In genomic region chr19:48718711-48719231, GRCh38 we compare ENCODE assay signal across 1 cellular context.
TF ChIP-seq lines count a peak whose summit lies in the region.

No MANE protein-coding gene starts in this region.

TF ChIP-seq in HepG2, 621 proteins besides CTCF, POLR2A, EP300 and RAD21 (continued from another document and continues in another):
- TF ChIP-seq PRDM10 (CRISPR knock-in tag; IDR thresholded peaks at IDR 0.05; ENCODE audit: low read depth) (peak; percentile 43; the same call in 1 of the 2 replicates), KMT2A (CRISPR knock-in tag; IDR thresholded peaks at IDR 0.05) (no peak), CBFB (CRISPR knock-in tag; IDR thresholded peaks at IDR 0.05) (peak; percentile 75; the same call in 1 of the 2 replicates), EHMT2 (IDR thresholded peaks at IDR 0.05; ENCODE audit: borderline replicate concordance, low read depth, low read length) (no peak), HMGXB4 (CRISPR knock-in tag; IDR thresholded peaks at IDR 0.05; ENCODE audit: borderline replicate concordance in 1 of 2, low read depth in 1 of 2) (peak in 1 of 2 experiments; percentile 54; a peak in 1 of 4 replicates), ZNF691 (CRISPR knock-in tag; IDR thresholded peaks at IDR 0.05; ENCODE audit: borderline replicate concordance, low read depth) (no peak), ZNF672 (CRISPR knock-in tag; IDR thresholded peaks at IDR 0.05) (no peak), ZZZ3 (CRISPR knock-in tag; IDR thresholded peaks at IDR 0.05; ENCODE audit: borderline replicate concordance) (no peak), ZNF609 (CRISPR knock-in tag; IDR thresholded peaks at IDR 0.05; ENCODE audit: borderline replicate concordance) (peak; percentile 75; the same call in 1 of the 2 replicates), ZNF275 (CRISPR knock-in tag; IDR thresholded peaks at IDR 0.05; ENCODE audit: borderline replicate concordance) (no peak), MTF2 (CRISPR knock-in tag; IDR thresholded peaks at IDR 0.05; ENCODE audit: borderline replicate concordance) (no peak), MEF2D (CRISPR knock-in tag; IDR thresholded peaks at IDR 0.05) (no peak; the same call in 1 of the 2 replicates), ZNF460 (CRISPR knock-in tag; IDR thresholded peaks at IDR 0.05; ENCODE audit: borderline replicate concordance) (peak; percentile 76; the same call in 1 of the 2 replicates), REST (IDR thresholded peaks at IDR 0.05; ENCODE audit: borderline replicate concordance in 1 of 2, low read depth in 1 of 2, low read length in 2 of 2) (no peak), TAF15 (IDR thresholded peaks at IDR 0.05; ENCODE audit: low read depth, low read length, poor library complexity, severe bottlenecking) (no peak), BRF2 (CRISPR knock-in tag; IDR thresholded peaks at IDR 0.05) (no peak; the same call in 1 of the 2 replicates), ZXDC (CRISPR knock-in tag; IDR thresholded peaks at IDR 0.05) (no peak), ZSCAN5A (CRISPR knock-in tag; IDR thresholded peaks at IDR 0.05; ENCODE audit: borderline replicate concordance) (0 out of 2 replicates have a peak, but pooled peaks have one; percentile 18), TIGD3 (CRISPR knock-in tag; IDR thresholded peaks at IDR 0.05; ENCODE audit: borderline replicate concordance) (no peak), ZNF552 (CRISPR knock-in tag; IDR thresholded peaks at IDR 0.05; ENCODE audit: borderline replicate concordance) (no peak), HNRNPK (IDR thresholded peaks at IDR 0.05; ENCODE audit: low read depth, low read length, poor library complexity, severe bottlenecking) (no peak), ZNF543 (CRISPR knock-in tag; IDR thresholded peaks at IDR 0.05) (no peak), TBP (CRISPR knock-in tag; IDR thresholded peaks at IDR 0.05) (no peak), TEAD3 (CRISPR knock-in tag; optimal IDR thresholded peaks at IDR 0.05; ENCODE audit: borderline replicate concordance) (peak; percentile 70), TMF1 (CRISPR knock-in tag; IDR thresholded peaks at IDR 0.05; ENCODE audit: low read depth) (no peak), ZNF549 (CRISPR knock-in tag; IDR thresholded peaks at IDR 0.05) (no peak), ZNF615 (CRISPR knock-in tag; IDR thresholded peaks at IDR 0.05; ENCODE audit: borderline replicate concordance) (no peak), TSC22D2 (CRISPR knock-in tag; IDR thresholded peaks at IDR 0.05; ENCODE audit: borderline replicate concordance) (no peak)
